Comparison of ENCODE assay signal across 24 cellular contexts in genomic region chr2:17805717-17806354, GRCh38. TPM values are rescaled to one million over a fixed set of nuclear protein-coding genes. Genes with fewer than 3 reads are reported as not detected.
DNase-seq lines count a peak whose midpoint lies in the region; ATAC-seq, FAIRE-seq and TF ChIP-seq lines count a peak whose summit lies in the region.
"Had no signal": no experiment of that assay in that cellular context is flagged by ENCODE, and none has a peak within 500 bp of the region (broad histone marks: within the 10 kb centered on the region; RNA-seq: fewer than 3 reads in every experiment).

No MANE protein-coding gene starts in this region.

- ATAC-seq in Right ventricle myocardium superior (ENCODE audit: poor library complexity) = peak; percentile 62
- no peak for ATAC-seq in left cardiac atrium
- ATAC-seq in left colon = peak; percentile 60
- no peak for ATAC-seq in HG02588 (IDR thresholded peaks at IDR 0.05; ENCODE audit: unreplicated experiment)
- ATAC-seq: activated CD4-positive, CD25-positive, alpha-beta regulatory T cell treated with anti-CD3 and anti-CD28 coated beads, Interleukin-2, amount 50 U/mL, for 24 hours; body of pancreas; PC-3 had no signal

- intact Hi-C loops in Right ventricle myocardium superior (cut with DNase I) = no loop called here
- intact Hi-C loops in left cardiac atrium (cut with DNase I) = no loop called here
- intact Hi-C loops in left colon (cut with DNase I, micrococcal nuclease) = no loop called here

- DNase-seq in Right ventricle myocardium superior (no peak), left cardiac atrium (no peak), NCI-H2171 treated with DMSO at 0.1 percent for 48 hours (lab: John Stamatoyannopoulos, UW) (peak; percentile 76), left colon (no peak), HuH-7.5 (ENCODE audit: low spot score) (no peak), occipital lobe (lab: John Stamatoyannopoulos, UW) (no peak), GM12892 (ENCODE audit: insufficient read length) (no peak)
- DNase-seq: body of pancreas; CD4-positive, CD25-positive, alpha-beta regulatory T cell; endodermal cell; GF-D8; HFFc6; NCI-H1436; NCI-H69; pancreas; PC-3; stomach had no signal

- no peak for FAIRE-seq in GM12892 (lab: Jason Lieb, UNC)
- FAIRE-seq: pancreas had no signal

- no peak for TF ChIP-seq POLR2A in GM12892 (IDR thresholded peaks at IDR 0.05; ENCODE audit: low read depth, low read length)

RNA-seq across cellular contexts. Expression of gene MSGN1, which starts 10.4 kb away (rescaled TPM):
- total RNA-seq in Right ventricle myocardium superior (not detected), left cardiac atrium (not detected), left colon (not detected), occipital lobe (not detected)
- polyA plus RNA-seq in GM12892 (2012; ENCODE audit: missing spikeins) = not detected
- total RNA-seq: A673; body of pancreas; CD4-positive, CD25-positive, alpha-beta regulatory T cell; endodermal cell; fibroblast of lung; HFFc6; HT-29; lung; pancreas; PC-3; stomach; urinary bladder had no signal
- polyA plus RNA-seq: CD4-positive, CD25-positive, alpha-beta regulatory T cell; fibroblast of lung; lung; pancreas; urinary bladder had no signal

RNA-seq across cellular contexts. Expression of gene GEN1, which starts 51.9 kb away (rescaled TPM):
- total RNA-seq in Right ventricle myocardium superior = 4.5 TPM
- 1 to 10 TPM; 3.0 TPM for total RNA-seq in left cardiac atrium
- 10 to 100 TPM; 13.5 to 26.3 TPM for total RNA-seq in left colon
- total RNA-seq in occipital lobe = 11.7 TPM
- polyA plus RNA-seq in GM12892 (2012; ENCODE audit: missing spikeins) = 14.1 TPM

RNA-seq across cellular contexts. Expression of gene SMC6, which starts 52.2 kb away (rescaled TPM):
- total RNA-seq in Right ventricle myocardium superior (12.1 TPM), left cardiac atrium (10 to 100 TPM; 12.4 to 12.8 TPM), left colon (10 to 100 TPM; 23.3 to 25.3 TPM), occipital lobe (29.5 TPM)
- 29.0 TPM for polyA plus RNA-seq in GM12892 (2012; ENCODE audit: missing spikeins)

Comparison
In these comparisons a context has a peak if more than half of its experiments do, and no peak if none do; other contexts are left out.
1. ATAC-seq: peak in Right ventricle myocardium superior (single experiment) and left colon (single experiment); none in left cardiac atrium (0 of 2) and HG02588 (single experiment).